1 cellular context compared by ENCODE assay signal in genomic region chr5:146290318-146290717, GRCh38.
TF ChIP-seq lines count a peak whose summit lies in the region.

No MANE protein-coding gene starts in this region.

TF ChIP-seq in SK-N-SH treated with all-trans-retinoic acid at 6 μM for 48 hours, 23 proteins besides CTCF, POLR2A, EP300 and RAD21 (continued from another document):
- no peak for TF ChIP-seq PATZ1 (CRISPR knock-in tag; IDR thresholded peaks at IDR 0.05; ENCODE audit: borderline replicate concordance)
- no peak for TF ChIP-seq TOX (CRISPR knock-in tag; IDR thresholded peaks at IDR 0.05; ENCODE audit: borderline replicate concordance)
- TF ChIP-seq ZNF70 (CRISPR knock-in tag; IDR thresholded peaks at IDR 0.05), result no peak
- TF ChIP-seq ZNF8 (CRISPR knock-in tag; IDR thresholded peaks at IDR 0.05), result no peak
- no peak for TF ChIP-seq TCF4 (CRISPR knock-in tag; IDR thresholded peaks at IDR 0.05; ENCODE audit: borderline replicate concordance)
- no peak for TF ChIP-seq GLIS3 (CRISPR knock-in tag; IDR thresholded peaks at IDR 0.05)
- TF ChIP-seq PPARA (CRISPR knock-in tag; IDR thresholded peaks at IDR 0.05; ENCODE audit: borderline replicate concordance), result no peak
- TF ChIP-seq TSHZ2 (CRISPR knock-in tag; IDR thresholded peaks at IDR 0.05), result no peak
- no peak for TF ChIP-seq CSRNP3 (CRISPR knock-in tag; IDR thresholded peaks at IDR 0.05)
- TF ChIP-seq RARB (CRISPR knock-in tag; IDR thresholded peaks at IDR 0.05), result no peak
